ENCODE assay signal across 11 cellular contexts in the genomic region with DNA sequence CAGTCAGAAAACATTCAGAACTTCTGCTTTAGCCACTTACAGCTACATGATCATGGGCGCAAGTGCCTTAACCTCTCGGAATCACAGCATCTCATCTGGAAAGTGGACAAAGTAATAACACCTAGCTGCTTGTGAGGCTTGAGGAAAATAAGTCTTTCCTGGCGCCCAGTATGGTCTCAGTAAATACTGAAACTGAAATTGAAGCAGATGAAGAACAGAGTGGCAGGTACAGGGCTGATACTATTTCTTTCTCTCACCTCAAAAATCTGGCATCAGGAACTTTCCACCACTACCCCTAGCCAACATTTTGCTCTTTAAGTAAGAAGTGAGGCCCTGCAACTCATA.
DNase-seq lines count a peak whose midpoint lies in the region; ATAC-seq and TF ChIP-seq lines count a peak whose summit lies in the region.
"Had no signal": no experiment of that assay in that cellular context is flagged by ENCODE, and none has a peak within 500 bp of the region (broad histone marks: within the 10 kb centered on the region; RNA-seq: fewer than 3 reads in every experiment).

No MANE protein-coding gene starts in this region.

- no peaks in the 10 kb centered on the region for H3K27me3 Mint-ChIP-seq in activated CD4-positive, alpha-beta T cell treated with anti-CD3 and anti-CD28 coated beads for 36 hours
- no peaks in the 10 kb centered on the region for H3K27me3 Mint-ChIP-seq in activated B cell treated with CpG ODN at 0.5 μM for 24 hours

- H3K4me1 Mint-ChIP-seq in activated CD4-positive, alpha-beta T cell treated with anti-CD3 and anti-CD28 coated beads for 36 hours: peaks cover 41% of the 10 kb centered on the region
- H3K4me1 Mint-ChIP-seq in activated B cell treated with CpG ODN at 0.5 μM for 24 hours: peaks cover 60% of the 10 kb centered on the region

- intact Hi-C loops in activated CD4-positive, alpha-beta T cell treated with anti-CD3 and anti-CD28 coated beads for 36 hours (cut with DNase I, micrococcal nuclease): loop anchor here in 1 of 2 experiments (10.0 kb wide), 1 partner anchor 192 kb away; no protein-coding TSS in a partner anchor
- intact Hi-C loops in activated B cell treated with CpG ODN at 0.5 μM for 24 hours (cut with micrococcal nuclease) (loop anchor here (10.0 kb wide), 1 partner anchor 672 kb away; no protein-coding TSS in a partner anchor), stomach (cut with DNase I; ENCODE audit: low total_unique reads) (no loop called here)

- POLR2A ChIA-PET in activated CD4-positive, alpha-beta T cell treated with anti-CD3 and anti-CD28 coated beads for 36 hours (lab: Charles Lee): no interaction called here
- POLR2A ChIA-PET in activated B cell treated with CpG ODN at 0.5 μM for 24 hours (lab: Charles Lee): interaction anchor here (0.6 to 4.4 kb wide), 12 partner anchors 9 to 130 kb away, joined by 3 to 45 read pairs (median 5); a partner anchor contains a TSS

- CTCF ChIA-PET in activated CD4-positive, alpha-beta T cell treated with anti-CD3 and anti-CD28 coated beads for 36 hours (lab: Charles Lee): interaction anchor here (0.8 to 1.1 kb wide), 2 partner anchors 51 to 129 kb away, joined by 3 to 4 read pairs; no protein-coding TSS in a partner anchor
- CTCF ChIA-PET in activated B cell treated with CpG ODN at 0.5 μM for 24 hours (lab: Charles Lee): interaction anchor here (0.6 to 1.3 kb wide), 3 partner anchors 25 to 542 kb away, joined by 4 read pairs; a partner anchor contains a TSS

- H3K27ac ChIP-seq in stomach: peak overlapping the region; percentile 14 to 88 (median 75)
- H3K27ac ChIP-seq: right atrium auricular region had no signal

- peak overlapping the region; percentile 75 for H3K27ac Mint-ChIP-seq in activated CD4-positive, alpha-beta T cell treated with anti-CD3 and anti-CD28 coated beads for 36 hours
- peak overlapping the region; percentile 93 for H3K27ac Mint-ChIP-seq in activated B cell treated with CpG ODN at 0.5 μM for 24 hours

- WGBS in stomach, 5 donors: 38 to 61% (median 55%) methylated on average over 3 of the region's 3 CpGs

- H3K4me3 ChIP-seq in iPS-15b (ENCODE audit: low read depth, low read length): no peak overlapping the region
- H3K4me3 ChIP-seq in stomach: peak overlapping the region; percentile 12 to 29 (median 22)

- H3K4me1 ChIP-seq in iPS-15b (ENCODE audit: control insufficient read depth, insufficient read depth, low read length) (peaks cover 14% of the 10 kb centered on the region), stomach (peaks cover 18 to 70% (median 42%) of the 10 kb centered on the region in 4 donors)

- DNase-seq in activated CD4-positive, alpha-beta T cell treated with anti-CD3 and anti-CD28 coated beads for 36 hours: no peak
- DNase-seq in activated CD4-positive, alpha-beta T cell treated with anti-CD3 and anti-CD28 coated beads, Interleukin-2, amount 50 U/mL, for 48 hours: no peak
- no peak for DNase-seq in activated B cell treated with CpG ODN at 0.5 μM for 24 hours
- no peak for DNase-seq in stomach
- no peak for DNase-seq in NCI-H2029 treated with DMSO at 0.1 percent for 48 hours (lab: John Stamatoyannopoulos, UW)
- DNase-seq in NCI-H2171 (lab: John Stamatoyannopoulos, UW): no peak
- DNase-seq: activated CD4-positive, CD25-positive, alpha-beta regulatory T cell; NCI-H524 treated with DMSO at 0.1 percent for 48 hours had no signal

- H3K9me3 Mint-ChIP-seq in activated CD4-positive, alpha-beta T cell treated with anti-CD3 and anti-CD28 coated beads for 36 hours (ENCODE audit: low read depth): no peaks in the 10 kb centered on the region
- no peaks in the 10 kb centered on the region for H3K9me3 Mint-ChIP-seq in activated B cell treated with CpG ODN at 0.5 μM for 24 hours

- peak overlapping the region; percentile 29 for H3K4me3 Mint-ChIP-seq in activated CD4-positive, alpha-beta T cell treated with anti-CD3 and anti-CD28 coated beads for 36 hours
- H3K4me3 Mint-ChIP-seq in activated B cell treated with CpG ODN at 0.5 μM for 24 hours: peak overlapping the region; percentile 79

- H3K9ac ChIP-seq in iPS-15b (ENCODE audit: low read depth, low read length): peak overlapping the region; percentile 12

- H3K36me3 ChIP-seq in iPS-15b (ENCODE audit: control insufficient read depth, insufficient read depth, low read length): no peaks in the 10 kb centered on the region
- no peaks in the 10 kb centered on the region for H3K36me3 ChIP-seq in stomach
- H3K36me3 ChIP-seq: right atrium auricular region had no signal

- TF ChIP-seq EP300 in stomach (IDR thresholded peaks at IDR 0.05): no peak

- TF ChIP-seq CTCF in activated B cell treated with CpG ODN at 0.5 μM for 24 hours (IDR thresholded peaks at IDR 0.05): no peak
- no peak for TF ChIP-seq CTCF in stomach (IDR thresholded peaks at IDR 0.05)

- H3K9me3 ChIP-seq in iPS-15b (ENCODE audit: control insufficient read depth, insufficient read depth, low read length) (no peaks in the 10 kb centered on the region), stomach (no peaks in the 10 kb centered on the region)
- H3K9me3 ChIP-seq: right atrium auricular region had no signal

- no peaks in the 10 kb centered on the region for H3K36me3 Mint-ChIP-seq in activated CD4-positive, alpha-beta T cell treated with anti-CD3 and anti-CD28 coated beads for 36 hours (ENCODE audit: low read depth)
- H3K36me3 Mint-ChIP-seq in activated B cell treated with CpG ODN at 0.5 μM for 24 hours (ENCODE audit: low read depth): peaks cover 2% of the 10 kb centered on the region

- no peak for TF ChIP-seq POLR2A in stomach (IDR thresholded peaks at IDR 0.05)

- ATAC-seq in activated CD4-positive, alpha-beta T cell treated with anti-CD3 and anti-CD28 coated beads for 36 hours: no peak
- ATAC-seq in activated B cell treated with CpG ODN at 0.5 μM for 24 hours (ENCODE audit: low read depth) (no peak), HG03196 (IDR thresholded peaks at IDR 0.05; ENCODE audit: unreplicated experiment) (no peak)

- H3K27me3 ChIP-seq in iPS-15b (ENCODE audit: control insufficient read depth, insufficient read depth, low read length) (no peaks in the 10 kb centered on the region), stomach (no peaks in the 10 kb centered on the region)
- H3K27me3 ChIP-seq: right atrium auricular region had no signal
